ENCODE assay signal across 11 cellular contexts in genomic region chr2:9708683-9709538, GRCh38.
DNase-seq lines count a peak whose midpoint lies in the region; ATAC-seq and TF ChIP-seq lines count a peak whose summit lies in the region.
"Had no signal": no experiment of that assay in that cellular context is flagged by ENCODE, and none has a peak within 500 bp of the region (broad histone marks: within the 10 kb centered on the region; RNA-seq: fewer than 3 reads in every experiment).

No MANE protein-coding gene starts in this region.

- DNase-seq in activated naive CD4-positive, alpha-beta T cell treated with anti-CD3 and anti-CD28 coated beads for 36 hours: peak; percentile 37
- no peak for DNase-seq in activated naive CD4-positive, alpha-beta T cell (lab: John Stamatoyannopoulos, UW)
- peak; percentile 17 to 34 for DNase-seq in stimulated activated CD8-positive, alpha-beta memory T cell treated with anti-CD3 and anti-CD28 coated beads, Interleukin-7, amount 100 ng/mL, for 48 hours (ENCODE audit: extremely low read depth in 1 of 2, low read depth in 1 of 2)
- DNase-seq in left ventricle myocardium superior (no peak), NCI-H526 treated with DMSO at 0.1 percent for 48 hours (lab: John Stamatoyannopoulos, UW) (no peak), osteocyte (ENCODE audit: extremely low spot score, unreplicated experiment) (no peak)
- DNase-seq: Karpas-422; NK-92 treated with Interleukin-12 subunit alpha and Interleukin-12 subunit beta, amount 100 ng/mL, for 24 hours had no signal

- POLR2A ChIA-PET in HEK293 (lab: Yijun Ruan, JAX): no interaction called here

- H3K4me1 Mint-ChIP-seq in activated naive CD4-positive, alpha-beta T cell treated with anti-CD3 and anti-CD28 coated beads for 36 hours (ENCODE audit: low read depth): peaks cover 35% of the 10 kb centered on the region
- peaks cover 41% of the 10 kb centered on the region for H3K4me1 Mint-ChIP-seq in T-helper 1 cell treated with Interleukin-12 subunit alpha and Interleukin-12 subunit beta and Interleukin-4 antibody, amounts not matched to agents 30 μg/mL and 1 μg/mL, for 36 hours (ENCODE audit: low read depth)
- H3K4me1 Mint-ChIP-seq in osteocyte (ENCODE audit: unreplicated experiment): peaks cover 1% of the 10 kb centered on the region

- H3K36me3 ChIP-seq in HEK293 (ENCODE audit: control insufficient read depth in 2 of 2, insufficient read depth in 1 of 2, low read length in 2 of 2): no peaks in the 10 kb centered on the region

- H3K27me3 Mint-ChIP-seq in activated naive CD4-positive, alpha-beta T cell treated with anti-CD3 and anti-CD28 coated beads for 36 hours (ENCODE audit: low read depth): no peaks in the 10 kb centered on the region
- no peaks in the 10 kb centered on the region for H3K27me3 Mint-ChIP-seq in T-helper 1 cell treated with Interleukin-12 subunit alpha and Interleukin-12 subunit beta and Interleukin-4 antibody, amounts not matched to agents 30 μg/mL and 1 μg/mL, for 36 hours (ENCODE audit: low read depth)
- no peaks in the 10 kb centered on the region for H3K27me3 Mint-ChIP-seq in osteocyte (ENCODE audit: unreplicated experiment)

- H3K9me3 Mint-ChIP-seq in activated naive CD4-positive, alpha-beta T cell treated with anti-CD3 and anti-CD28 coated beads for 36 hours: no peaks in the 10 kb centered on the region
- H3K9me3 Mint-ChIP-seq in T-helper 1 cell treated with Interleukin-12 subunit alpha and Interleukin-12 subunit beta and Interleukin-4 antibody, amounts not matched to agents 30 μg/mL and 1 μg/mL, for 36 hours: no peaks in the 10 kb centered on the region
- H3K9me3 Mint-ChIP-seq in osteocyte (ENCODE audit: unreplicated experiment): no peaks in the 10 kb centered on the region

- H3K27ac ChIP-seq in HEK293 (ENCODE audit: extremely low read depth, low read depth, low read length): no peak overlapping the region

- ATAC-seq in left ventricle myocardium superior: no peak

- intact Hi-C loops in activated naive CD4-positive, alpha-beta T cell treated with anti-CD3 and anti-CD28 coated beads for 36 hours (cut with micrococcal nuclease): loop anchor here (1.0 to 10.0 kb wide), 2 partner anchors 29 to 234 kb away; partner anchors contain the start of gene IAH1
- intact Hi-C loops in left ventricle myocardium superior (cut with micrococcal nuclease): no loop called here

- H3K36me3 Mint-ChIP-seq in activated naive CD4-positive, alpha-beta T cell treated with anti-CD3 and anti-CD28 coated beads for 36 hours (ENCODE audit: low read depth): no peaks in the 10 kb centered on the region
- no peaks in the 10 kb centered on the region for H3K36me3 Mint-ChIP-seq in T-helper 1 cell treated with Interleukin-12 subunit alpha and Interleukin-12 subunit beta and Interleukin-4 antibody, amounts not matched to agents 30 μg/mL and 1 μg/mL, for 36 hours (ENCODE audit: low read depth)
- H3K36me3 Mint-ChIP-seq in osteocyte (ENCODE audit: unreplicated experiment): no peaks in the 10 kb centered on the region
- H3K36me3 Mint-ChIP-seq: CD14-positive monocyte had no signal

- no peak for TF ChIP-seq CTCF in HEK293 (tag by site-specific recombination; IDR thresholded peaks at IDR 0.05)
- TF ChIP-seq CTCF in osteocyte (IDR thresholded peaks at IDR 0.05): no peak

- H3K27ac Mint-ChIP-seq in activated naive CD4-positive, alpha-beta T cell treated with anti-CD3 and anti-CD28 coated beads for 36 hours: peak overlapping the region; percentile 56
- peak overlapping the region; percentile 77 for H3K27ac Mint-ChIP-seq in T-helper 1 cell treated with Interleukin-12 subunit alpha and Interleukin-12 subunit beta and Interleukin-4 antibody, amounts not matched to agents 30 μg/mL and 1 μg/mL, for 36 hours
- no peak overlapping the region for H3K27ac Mint-ChIP-seq in osteocyte (ENCODE audit: unreplicated experiment)

- no peaks in the 10 kb centered on the region for H3K9me3 ChIP-seq in HEK293 (ENCODE audit: control insufficient read depth, insufficient read depth, low read depth, low read length)

- no peaks in the 10 kb centered on the region for H3K4me1 ChIP-seq in HEK293 (ENCODE audit: control insufficient read depth, insufficient read depth, low read length)

- no peak overlapping the region for H3K4me3 ChIP-seq in HEK293 (ENCODE audit: low read depth, low read length)

- CTCF ChIA-PET in activated naive CD4-positive, alpha-beta T cell treated with anti-CD3 and anti-CD28 coated beads for 36 hours (lab: Charles Lee): no interaction called here
- CTCF ChIA-PET in HEK293 (lab: Yijun Ruan, JAX): no interaction called here

- H3K4me3 Mint-ChIP-seq in activated naive CD4-positive, alpha-beta T cell treated with anti-CD3 and anti-CD28 coated beads for 36 hours: no peak overlapping the region
- peak overlapping the region; percentile 25 for H3K4me3 Mint-ChIP-seq in T-helper 1 cell treated with Interleukin-12 subunit alpha and Interleukin-12 subunit beta and Interleukin-4 antibody, amounts not matched to agents 30 μg/mL and 1 μg/mL, for 36 hours
- no peak overlapping the region for H3K4me3 Mint-ChIP-seq in osteocyte (ENCODE audit: unreplicated experiment)
- H3K4me3 Mint-ChIP-seq: CD14-positive monocyte had no signal

TF ChIP-seq in HEK293, 187 proteins besides CTCF, POLR2A, EP300 and RAD21:
- TF ChIP-seq ZFHX2 (tag by site-specific recombination; conservative IDR thresholded peaks at IDR 0.05) (peak; percentile 59), ZBTB17 (tag by site-specific recombination; IDR thresholded peaks at IDR 0.05) (no peak), ZIC2 (tag by site-specific recombination; IDR thresholded peaks at IDR 0.05) (peak; percentile 59), ZFP37 (tag by site-specific recombination; IDR thresholded peaks at IDR 0.05) (no peak)

Comparison
In these comparisons a context has a peak if more than half of its experiments do, and no peak if none do; other contexts are left out.
1. DNase-seq: peak in activated naive CD4-positive, alpha-beta T cell treated with anti-CD3 and anti-CD28 coated beads for 36 hours (single experiment) and stimulated activated CD8-positive, alpha-beta memory T cell treated with anti-CD3 and anti-CD28 coated beads, Interleukin-7, amount 100 ng/mL, for 48 hours (2 of 2); none in activated naive CD4-positive, alpha-beta T cell (0 of 4), left ventricle myocardium superior (single experiment), NCI-H526 treated with DMSO at 0.1 percent for 48 hours (single experiment) and osteocyte (single experiment).